10 cellular contexts compared by ENCODE assay signal in the genomic region with DNA sequence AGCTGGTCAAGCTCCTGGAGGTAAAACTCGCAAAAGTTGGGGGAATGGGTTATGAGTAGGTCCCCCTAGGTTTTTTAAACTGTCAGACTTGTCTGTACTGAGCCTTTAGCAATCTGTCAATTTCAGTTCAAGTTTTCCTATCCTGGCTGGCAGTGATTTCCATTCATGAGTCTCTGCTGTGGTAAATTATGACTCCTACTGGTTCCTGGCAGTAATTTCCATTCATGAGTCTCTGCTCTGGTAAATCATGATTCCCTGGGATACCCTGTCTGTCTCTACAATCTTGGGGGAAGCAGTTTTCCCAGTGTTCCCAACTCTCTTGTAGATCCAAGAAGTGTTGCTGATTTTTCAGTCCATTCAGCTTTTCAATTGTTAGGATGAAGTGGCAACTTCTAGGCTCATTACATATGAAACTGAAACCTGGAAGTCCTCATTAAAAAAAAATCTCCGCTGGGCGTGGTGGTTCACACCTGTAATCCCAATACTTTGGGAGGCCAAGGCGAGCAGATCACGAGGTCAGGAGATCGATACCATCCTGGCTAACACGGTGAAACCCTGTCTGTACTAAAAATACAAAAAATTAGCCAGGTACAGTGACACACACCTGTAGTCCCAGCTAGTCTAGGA.
DNase-seq lines count a peak whose midpoint lies in the region; ATAC-seq and TF ChIP-seq lines count a peak whose summit lies in the region.
"Had no signal": no experiment of that assay in that cellular context is flagged by ENCODE, and none has a peak within 500 bp of the region (broad histone marks: within the 10 kb centered on the region; RNA-seq: fewer than 3 reads in every experiment).

No MANE protein-coding gene starts in this region.

- peak; percentile 32 for DNase-seq in HCT116 (ENCODE audit: low read depth, low spot score)
- peak; percentile 24 for DNase-seq in SK-N-SH
- peak; percentile 41 for DNase-seq in glomerular visceral epithelial cell (ENCODE audit: extremely low spot score)
- no peak for DNase-seq in activated CD4-positive, alpha-beta memory T cell treated with anti-CD3 and anti-CD28 coated beads, Interleukin-2, amount 10 ng/mL, durations not matched to agents 7 days and 5 days
- no peak for DNase-seq in NCI-H146 treated with DMSO at 0.1 percent for 48 hours (lab: John Stamatoyannopoulos, UW; ENCODE audit: unreplicated experiment)
- DNase-seq in ascending aorta (ENCODE audit: low spot score in 2 of 2), result no peak
- DNase-seq in anterior cingulate cortex (lab: John Stamatoyannopoulos, UW), result no peak
- DNase-seq: activated CD8-positive, alpha-beta memory T cell treated with anti-CD3 and anti-CD28 coated beads for 24 hours had no signal

- H3K36me3 ChIP-seq in HCT116 (ENCODE audit: control insufficient read depth in 1 of 2, insufficient read depth in 2 of 2, low read length in 2 of 2) (no peaks in the 10 kb centered on the region), SK-N-SH (replicated peaks in 1 of 2; ENCODE audit: control insufficient read depth in 1 of 2, insufficient read depth in 2 of 2, low read length in 1 of 2) (no peaks in the 10 kb centered on the region), ascending aorta (no peaks in the 10 kb centered on the region)

- H3K4me1 Mint-ChIP-seq in activated CD4-positive, alpha-beta memory T cell treated with anti-CD3 and anti-CD28 coated beads, Interleukin-2, amount 10 ng/mL, durations not matched to agents 7 days and 5 days, result no peaks in the 10 kb centered on the region
- H3K4me1 Mint-ChIP-seq: CD14-positive monocyte had no signal

- no TSS peak for BruUV-seq in HCT116 (replicated peaks; lab: Mats Ljungman, UMichigan)

- CTCF ChIA-PET in HCT116 (lab: Charles Lee), result no interaction called here
- CTCF ChIA-PET in SK-N-SH (lab: Yijun Ruan, JAX), result interaction anchor here (0.7 kb wide), 1 partner anchor 244 kb away, joined by 3 read pairs; no protein-coding TSS in a partner anchor
- CTCF ChIA-PET in activated CD4-positive, alpha-beta memory T cell treated with anti-CD3 and anti-CD28 coated beads, Interleukin-2, amount 10 ng/mL, durations not matched to agents 7 days and 5 days (lab: Charles Lee), result interaction anchor here (1.3 kb wide), 1 partner anchor 56 kb away, joined by 3 read pairs; no protein-coding TSS in a partner anchor

- H3K4me3 Mint-ChIP-seq in activated CD4-positive, alpha-beta memory T cell treated with anti-CD3 and anti-CD28 coated beads, Interleukin-2, amount 10 ng/mL, durations not matched to agents 7 days and 5 days, result no peak overlapping the region
- H3K4me3 Mint-ChIP-seq: CD14-positive monocyte had no signal

- H2AFZ ChIP-seq in HCT116 (ENCODE audit: low read depth, low read length, poor library complexity, severe bottlenecking) (no peak overlapping the region), SK-N-SH (ENCODE audit: low read depth) (no peak overlapping the region)

- no peaks in the 10 kb centered on the region for H3K36me3 Mint-ChIP-seq in activated CD4-positive, alpha-beta memory T cell treated with anti-CD3 and anti-CD28 coated beads, Interleukin-2, amount 10 ng/mL, durations not matched to agents 7 days and 5 days (ENCODE audit: low read depth)
- H3K36me3 Mint-ChIP-seq: CD14-positive monocyte had no signal

- no peaks in the 10 kb centered on the region for H3F3A ChIP-seq in SK-N-SH (replicated peaks; ENCODE audit: insufficient read depth)

- H3K27ac Mint-ChIP-seq in activated CD4-positive, alpha-beta memory T cell treated with anti-CD3 and anti-CD28 coated beads, Interleukin-2, amount 10 ng/mL, durations not matched to agents 7 days and 5 days, result no peak overlapping the region
- H3K27ac Mint-ChIP-seq: CD14-positive monocyte had no signal

- H3K27me3 ChIP-seq in HCT116 (ENCODE audit: insufficient read depth, low read length) (no peaks in the 10 kb centered on the region), SK-N-SH (ENCODE audit: insufficient read depth) (no peaks in the 10 kb centered on the region; the same call in 1 of the 2 replicates), ascending aorta (no peaks in the 10 kb centered on the region)

- TF ChIP-seq EP300 in SK-N-SH (IDR thresholded peaks at IDR 0.05; ENCODE audit: borderline replicate concordance in 1 of 2, low read depth in 1 of 2, low read length in 1 of 2), result no peak

- peak; percentile 85 for ATAC-seq in HCT116

- no peaks in the 10 kb centered on the region for H3K9me2 ChIP-seq in HCT116 (ENCODE audit: insufficient read depth)
- no peaks in the 10 kb centered on the region for H3K9me2 ChIP-seq in SK-N-SH

- H3K27ac ChIP-seq in 22Rv1 (no peak overlapping the region), HCT116 (ENCODE audit: low read depth, low read length) (no peak overlapping the region), SK-N-SH (ENCODE audit: low read depth in 2 of 2, low read length in 1 of 2) (no peak overlapping the region), ascending aorta (no peak overlapping the region)

- no peaks in the 10 kb centered on the region for H4K20me1 ChIP-seq in HCT116 (ENCODE audit: insufficient read depth)
- H4K20me1 ChIP-seq in SK-N-SH (ENCODE audit: insufficient read depth), result no peaks in the 10 kb centered on the region

- peak; percentile 81 for TF ChIP-seq RAD21 in HCT116 (IDR thresholded peaks at IDR 0.05; ENCODE audit: low read depth)
- peak; percentile 62 for TF ChIP-seq RAD21 in SK-N-SH (IDR thresholded peaks at IDR 0.05; ENCODE audit: low read length)

- no peaks in the 10 kb centered on the region for H3K79me2 ChIP-seq in HCT116 (ENCODE audit: insufficient read depth, low read length)
- no peaks in the 10 kb centered on the region for H3K79me2 ChIP-seq in SK-N-SH (ENCODE audit: insufficient read depth)

- WGBS in SK-N-SH (ENCODE audit: low lambda C conversion rate), result 50% methylated on average over 7 of the region's 7 CpGs

- no peak overlapping the region for H3K9ac ChIP-seq in HCT116 (ENCODE audit: low read length)
- H3K9ac ChIP-seq in SK-N-SH, result no peak overlapping the region

- H3K9me3 ChIP-seq in HCT116 (ENCODE audit: control insufficient read depth in 1 of 2, insufficient read depth in 1 of 2, low read depth in 1 of 2, low read length in 2 of 2) (no peaks in the 10 kb centered on the region), SK-N-SH (no peaks in the 10 kb centered on the region), ascending aorta (no peaks in the 10 kb centered on the region)

- intact Hi-C loops in HCT116 (cut with micrococcal nuclease), result loop anchor here (2.0 to 5.0 kb wide), 2 partner anchors 130 to 182 kb away; a partner anchor contains a TSS
- intact Hi-C loops in ascending aorta (cut with DNase I), result no loop called here

- POLR2A ChIA-PET in HCT116 (lab: Charles Lee), result interaction anchor here (0.6 kb wide), 1 partner anchor 53 kb away, joined by 3 read pairs; no protein-coding TSS in a partner anchor
- POLR2A ChIA-PET in SK-N-SH (lab: Yijun Ruan, JAX), result no interaction called here
- POLR2A ChIA-PET in activated CD4-positive, alpha-beta memory T cell treated with anti-CD3 and anti-CD28 coated beads, Interleukin-2, amount 10 ng/mL, durations not matched to agents 7 days and 5 days (lab: Charles Lee), result no interaction called here

- RAD21 ChIA-PET in HCT116 (lab: Charles Lee; ENCODE audit: low non-redundant PET in 1 of 2, low total read pairs in 2 of 2, uncharacterized antibody in 2 of 2, unreplicated experiment in 2 of 2), result no interaction called here

- H3K27me3 Mint-ChIP-seq in activated CD4-positive, alpha-beta memory T cell treated with anti-CD3 and anti-CD28 coated beads, Interleukin-2, amount 10 ng/mL, durations not matched to agents 7 days and 5 days, result peaks cover 14% of the 10 kb centered on the region

- H3K4me2 ChIP-seq in HCT116 (ENCODE audit: low read length), result no peak overlapping the region
- no peak overlapping the region for H3K4me2 ChIP-seq in SK-N-SH

- TF ChIP-seq CTCF in 22Rv1 (IDR thresholded peaks at IDR 0.05), result peak; percentile 25
- TF ChIP-seq CTCF in HCT116 (IDR thresholded peaks at IDR 0.05 in 2 of 3, conservative IDR thresholded peaks at IDR 0.05 in 1 of 3; ENCODE audit: borderline replicate concordance in 1 of 3, insufficient read depth in 1 of 3, low read depth in 2 of 3, low read length in 2 of 3), result peak; percentile 50 to 58 (median 52); a peak in 4 of 6 replicates
- peak; percentile 34 for TF ChIP-seq CTCF in SK-N-SH (IDR thresholded peaks at IDR 0.05)
- no peak for TF ChIP-seq CTCF in ascending aorta (IDR thresholded peaks at IDR 0.05)

- H3K4me3 ChIP-seq in HCT116 (replicated peaks in 1 of 2; ENCODE audit: low read depth in 1 of 2, low read length in 2 of 2), result no peak overlapping the region
- H3K4me3 ChIP-seq in SK-N-SH (ENCODE audit: low read depth in 2 of 2, low read length in 1 of 2), result no peak overlapping the region
- H3K4me3 ChIP-seq in ascending aorta, result no peak overlapping the region

- H3K9me3 Mint-ChIP-seq in activated CD4-positive, alpha-beta memory T cell treated with anti-CD3 and anti-CD28 coated beads, Interleukin-2, amount 10 ng/mL, durations not matched to agents 7 days and 5 days, result no peaks in the 10 kb centered on the region

- no peak for TF ChIP-seq POLR2A in HCT116 (IDR thresholded peaks at IDR 0.05; ENCODE audit: borderline replicate concordance, extremely low read depth, insufficient read depth, insufficient read length)

- H3K4me1 ChIP-seq in HCT116 (ENCODE audit: control insufficient read depth in 1 of 2, insufficient read depth in 2 of 2, low read length in 2 of 2) (no peaks in the 10 kb centered on the region), SK-N-SH (ENCODE audit: control insufficient read depth in 1 of 2, insufficient read depth in 2 of 2, low read depth in 1 of 2, low read length in 1 of 2) (no peaks in the 10 kb centered on the region), ascending aorta (no peaks in the 10 kb centered on the region)

TF ChIP-seq in SK-N-SH, 30 proteins besides CTCF, POLR2A, EP300 and RAD21:
- TF ChIP-seq FOXJ3 (CRISPR knock-in tag; IDR thresholded peaks at IDR 0.05), result no peak
- TF ChIP-seq ELF1 (IDR thresholded peaks at IDR 0.05), result no peak
- no peak for TF ChIP-seq MEF2A (IDR thresholded peaks at IDR 0.05; ENCODE audit: borderline replicate concordance, low read depth)
- peak; percentile 32; the same call in 1 of the 2 replicates for TF ChIP-seq SMC3 (IDR thresholded peaks at IDR 0.05; ENCODE audit: low read depth, low read length)
- TF ChIP-seq, protein P1, sequence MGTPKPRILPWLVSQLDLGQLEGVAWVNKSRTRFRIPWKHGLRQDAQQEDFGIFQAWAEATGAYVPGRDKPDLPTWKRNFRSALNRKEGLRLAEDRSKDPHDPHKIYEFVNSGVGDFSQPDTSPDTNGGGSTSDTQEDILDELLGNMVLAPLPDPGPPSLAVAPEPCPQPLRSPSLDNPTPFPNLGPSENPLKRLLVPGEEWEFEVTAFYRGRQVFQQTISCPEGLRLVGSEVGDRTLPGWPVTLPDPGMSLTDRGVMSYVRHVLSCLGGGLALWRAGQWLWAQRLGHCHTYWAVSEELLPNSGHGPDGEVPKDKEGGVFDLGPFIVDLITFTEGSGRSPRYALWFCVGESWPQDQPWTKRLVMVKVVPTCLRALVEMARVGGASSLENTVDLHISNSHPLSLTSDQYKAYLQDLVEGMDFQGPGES (IDR thresholded peaks at IDR 0.05; ENCODE audit: low read depth, low read length), result no peak
- TF ChIP-seq JUND (IDR thresholded peaks at IDR 0.05), result no peak

Comparison
In these comparisons a context has a peak if more than half of its experiments do, and no peak if none do; other contexts are left out.
1. CTCF ChIP-seq: peak in 22Rv1 (single experiment), HCT116 (3 of 3) and SK-N-SH (single experiment); none in ascending aorta (0 of 3).
2. DNase-seq: peak in HCT116 (single experiment), SK-N-SH (single experiment) and glomerular visceral epithelial cell (single experiment); none in activated CD4-positive, alpha-beta memory T cell treated with anti-CD3 and anti-CD28 coated beads, Interleukin-2, amount 10 ng/mL, durations not matched to agents 7 days and 5 days (single experiment), NCI-H146 treated with DMSO at 0.1 percent for 48 hours (single experiment), ascending aorta (0 of 2) and anterior cingulate cortex (0 of 58).